Comparison of ENCODE assay signal across 10 cellular contexts in the genomic region with DNA sequence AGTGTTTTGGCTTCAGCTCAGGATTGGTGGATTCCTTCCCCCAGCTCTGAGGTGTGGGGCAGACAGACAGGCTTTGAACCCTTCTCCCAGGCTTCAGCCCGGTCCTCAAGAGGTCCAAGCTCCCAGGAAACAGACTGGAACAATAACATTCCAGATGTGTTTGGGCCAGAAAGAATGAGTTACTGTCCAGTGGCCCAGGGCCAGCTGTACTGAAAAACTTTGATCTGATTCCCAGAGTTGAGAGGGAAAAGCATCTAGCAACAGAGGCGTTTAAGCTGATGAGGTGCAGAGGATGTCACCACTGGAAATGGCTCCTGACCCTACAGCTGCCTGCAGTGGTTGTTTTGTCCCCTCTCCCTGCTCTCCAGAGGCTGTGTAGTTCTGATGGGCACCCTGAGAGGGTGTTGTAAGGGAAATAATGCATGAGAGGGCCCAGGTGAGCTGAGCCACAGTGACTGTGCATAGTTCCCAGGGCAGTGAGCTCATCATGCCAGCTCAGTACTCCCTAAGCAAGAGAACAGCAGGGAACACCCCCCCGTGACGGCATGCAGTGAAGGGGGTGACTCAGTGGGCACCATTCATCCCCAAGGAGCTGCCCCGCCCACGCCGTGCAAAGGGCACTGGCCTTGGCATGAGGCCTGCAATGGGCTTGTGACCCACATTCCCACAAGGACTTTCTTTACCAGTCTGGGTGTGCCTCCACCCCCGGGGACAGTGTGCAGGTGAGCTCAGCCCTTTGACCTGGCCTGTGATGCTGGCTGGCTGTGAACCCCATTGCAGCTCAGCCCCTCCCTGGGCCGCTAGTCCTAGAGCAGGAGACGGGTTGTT. TPM values are rescaled to one million over a fixed set of nuclear protein-coding genes. Genes with fewer than 3 reads are reported as not detected.
DNase-seq lines count a peak whose midpoint lies in the region; ATAC-seq and TF ChIP-seq lines count a peak whose summit lies in the region.
"Had no signal": no experiment of that assay in that cellular context is flagged by ENCODE, and none has a peak within 500 bp of the region (broad histone marks: within the 10 kb centered on the region; RNA-seq: fewer than 3 reads in every experiment).

No MANE protein-coding gene starts in this region.

- peak overlapping the region; percentile 42 for H3K4me2 ChIP-seq in skeletal muscle satellite cell (ENCODE audit: low read length)

- H3K9me3 Mint-ChIP-seq in glutamatergic neuron (ENCODE audit: unreplicated experiment): peaks cover 1% of the 10 kb centered on the region
- H3K9me3 Mint-ChIP-seq: central memory CD8-positive, alpha-beta T cell; nephron had no signal

- H3K9ac ChIP-seq in skeletal muscle satellite cell (ENCODE audit: low read depth, low read length): peak overlapping the region; percentile 69

- H3K27ac ChIP-seq in foreskin keratinocyte: peak overlapping the region; percentile 99

- peaks cover 56% of the 10 kb centered on the region for H3K36me3 ChIP-seq in skeletal muscle satellite cell (ENCODE audit: insufficient read depth, low read length)

- no peaks in the 10 kb centered on the region for H3K9me3 ChIP-seq in skeletal muscle satellite cell (replicated peaks; ENCODE audit: low read length)

- H3K36me3 Mint-ChIP-seq in glutamatergic neuron (ENCODE audit: unreplicated experiment): no peaks in the 10 kb centered on the region

- peaks cover 3% of the 10 kb centered on the region for H3K4me1 Mint-ChIP-seq in glutamatergic neuron (ENCODE audit: low read depth, unreplicated experiment)
- H3K4me1 Mint-ChIP-seq: nephron had no signal

- TF ChIP-seq CTCF in foreskin keratinocyte (conservative IDR thresholded peaks at IDR 0.05): peak; percentile 62
- TF ChIP-seq CTCF in glutamatergic neuron (IDR thresholded peaks at IDR 0.05; ENCODE audit: partially characterized antibody, unreplicated experiment): no peak

- DNase-seq in GM04504 (ENCODE audit: low read depth) (peak; percentile 66), SW480 (ENCODE audit: low spot score) (peak; percentile 90), foreskin keratinocyte (peak; percentile 94 to 98), glutamatergic neuron (no peak), NCI-H1092 (lab: John Stamatoyannopoulos, UW) (no peak), putamen (ENCODE audit: low spot score) (no peak)
- no peak for DNase-seq in activated CD4-positive, alpha-beta T cell treated with anti-CD3 and anti-CD28 coated beads, Interleukin-2, amount 50 U/mL, for 4 hours

- no peak overlapping the region for H3K4me3 ChIP-seq in skeletal muscle satellite cell (ENCODE audit: low read length)

- ATAC-seq in foreskin keratinocyte: peak; percentile 87

- H3K27ac Mint-ChIP-seq in glutamatergic neuron (ENCODE audit: unreplicated experiment): no peak overlapping the region
- H3K27ac Mint-ChIP-seq: nephron had no signal

- H3K27me3 Mint-ChIP-seq in glutamatergic neuron (ENCODE audit: unreplicated experiment): no peaks in the 10 kb centered on the region
- H3K27me3 Mint-ChIP-seq: central memory CD8-positive, alpha-beta T cell had no signal

- H3K27me3 ChIP-seq in foreskin keratinocyte (no peaks in the 10 kb centered on the region), skeletal muscle satellite cell (ENCODE audit: control insufficient read depth, insufficient read depth, low read length) (no peaks in the 10 kb centered on the region)

- no peak overlapping the region for H3K4me3 Mint-ChIP-seq in glutamatergic neuron (ENCODE audit: unreplicated experiment)
- H3K4me3 Mint-ChIP-seq: central memory CD8-positive, alpha-beta T cell; nephron had no signal

- peaks cover 28% of the 10 kb centered on the region for H3K4me1 ChIP-seq in foreskin keratinocyte
- H3K4me1 ChIP-seq in skeletal muscle satellite cell (ENCODE audit: control insufficient read depth, insufficient read depth, low read length): peaks cover 27% of the 10 kb centered on the region

RNA-seq across cellular contexts. Expression of a gene that starts 13.8 kb away (rescaled TPM):
- total RNA-seq in foreskin keratinocyte (2,642 and 2,753 TPM in 2 replicates), glutamatergic neuron (ENCODE audit: unreplicated experiment) (0.42 TPM)
- polyA plus RNA-seq in foreskin keratinocyte: 4,130 and 4,582 TPM in 2 replicates
- total RNA-seq in skeletal muscle satellite cell (2012; rRNA removed): not detected in 2 replicates

RNA-seq across cellular contexts. Expression of a gene that starts 22.7 kb away (rescaled TPM):
- total RNA-seq in foreskin keratinocyte: 17.6 and 18.5 TPM in 2 replicates
- 14.2 and 16.1 TPM in 2 replicates for polyA plus RNA-seq in foreskin keratinocyte
- 6.8 and 10.7 TPM in 2 replicates for total RNA-seq in skeletal muscle satellite cell (2012; rRNA removed)
- total RNA-seq in glutamatergic neuron (ENCODE audit: unreplicated experiment): 52.6 TPM

RNA-seq across cellular contexts. Expression of a gene that starts 40.9 kb away (rescaled TPM):
- total RNA-seq in foreskin keratinocyte (21.2 and 25.7 TPM in 2 replicates), glutamatergic neuron (ENCODE audit: unreplicated experiment) (21.4 TPM)
- 37.1 and 39.7 TPM in 2 replicates for polyA plus RNA-seq in foreskin keratinocyte
- 7.4 and 8.5 TPM in 2 replicates for total RNA-seq in skeletal muscle satellite cell (2012; rRNA removed)

RNA-seq across cellular contexts. Expression of a gene that starts 51.1 kb away (rescaled TPM):
- total RNA-seq in foreskin keratinocyte: 7.1 and 10.4 TPM in 2 replicates
- polyA plus RNA-seq in foreskin keratinocyte: 9.0 TPM in 2 replicates
- total RNA-seq in skeletal muscle satellite cell (2012; rRNA removed): 5.3 and 5.7 TPM in 2 replicates
- total RNA-seq in glutamatergic neuron (ENCODE audit: unreplicated experiment): 17.3 TPM

Comparison
In these comparisons a context has a peak if more than half of its experiments do, and no peak if none do; other contexts are left out.
1. DNase-seq: peak in GM04504 (single experiment), SW480 (single experiment) and foreskin keratinocyte (2 of 2); none in glutamatergic neuron (single experiment), activated CD4-positive, alpha-beta T cell treated with anti-CD3 and anti-CD28 coated beads, Interleukin-2, amount 50 U/mL, for 4 hours (0 of 2), NCI-H1092 (single experiment) and putamen (single experiment).
2. RNA of a gene that starts 13.8 kb away (total RNA-seq): 2,642 to 2,753 TPM in foreskin keratinocyte; 0.42 TPM in glutamatergic neuron (single experiment); every median in the first group is over 1,000 times any median in the second.